In genomic region chr2:197079832-197080555, GRCh38 we compare ENCODE assay signal across 10 cellular contexts.
DNase-seq lines count a peak whose midpoint lies in the region; ATAC-seq and TF ChIP-seq lines count a peak whose summit lies in the region.
"Had no signal": no experiment of that assay in that cellular context is flagged by ENCODE, and none has a peak within 500 bp of the region (broad histone marks: within the 10 kb centered on the region; RNA-seq: fewer than 3 reads in every experiment).

No MANE protein-coding gene starts in this region.

- TF ChIP-seq CTCF in nephron (IDR thresholded peaks at IDR 0.05; ENCODE audit: unreplicated experiment in 3 of 3) = no peak
- TF ChIP-seq CTCF in breast epithelium (IDR thresholded peaks at IDR 0.05) = no peak

- intact Hi-C loops in breast epithelium (cut with DNase I; ENCODE audit: low total_unique reads) = loop anchor here (10.0 kb wide), 1 partner anchor 935 kb away; no protein-coding TSS in a partner anchor

- H3K4me3 Mint-ChIP-seq in nephron = no peak overlapping the region
- H3K4me3 Mint-ChIP-seq: T-helper 1 cell treated with Interleukin-12 subunit alpha and Interleukin-12 subunit beta and Interleukin-4 antibody, amounts not matched to agents 30 μg/mL and 1 μg/mL, for 36 hours had no signal

- H3K27ac Mint-ChIP-seq in nephron = peak overlapping the region in 2 of 3 experiments; percentile 58 to 70
- H3K27ac Mint-ChIP-seq: T-helper 1 cell treated with Interleukin-12 subunit alpha and Interleukin-12 subunit beta and Interleukin-4 antibody, amounts not matched to agents 30 μg/mL and 1 μg/mL, for 36 hours had no signal

- H3K27ac ChIP-seq in breast epithelium = no peak overlapping the region

- ATAC-seq in GM18909 (IDR thresholded peaks at IDR 0.05; ENCODE audit: poor library complexity, unreplicated experiment) = no peak

- no peak for TF ChIP-seq POLR2A in breast epithelium (IDR thresholded peaks at IDR 0.05)

- no peaks in the 10 kb centered on the region for H3K9me3 ChIP-seq in breast epithelium

- peaks cover 31% of the 10 kb centered on the region for H3K4me1 Mint-ChIP-seq in nephron

- H3K4me3 ChIP-seq in breast epithelium = no peak overlapping the region

- no peaks in the 10 kb centered on the region for H3K27me3 ChIP-seq in breast epithelium

- no peaks in the 10 kb centered on the region for H3K9me3 Mint-ChIP-seq in nephron

- DNase-seq in EL = peak; percentile 35
- peak; percentile 97 for DNase-seq in NCI-H2171 (lab: John Stamatoyannopoulos, UW)
- peak; percentile 75 for DNase-seq in dermis blood vessel endothelial cell
- DNase-seq in breast epithelium (ENCODE audit: low spot score in 2 of 2) = no peak
- no peak for DNase-seq in activated naive CD4-positive, alpha-beta T cell (lab: John Stamatoyannopoulos, UW)
- no peak for DNase-seq in stimulated activated CD4-positive, alpha-beta T cell treated with anti-CD3 and anti-CD28 coated beads, Interleukin-4, amount 100 ng/mL, for 24 hours
- DNase-seq: mesendoderm had no signal

- H3K27me3 Mint-ChIP-seq in nephron (ENCODE audit: low read depth) = no peaks in the 10 kb centered on the region

- H3K4me1 ChIP-seq in breast epithelium = no peaks in the 10 kb centered on the region

- H3K36me3 Mint-ChIP-seq in nephron (ENCODE audit: low read depth) = peaks cover 12% of the 10 kb centered on the region

- H3K36me3 ChIP-seq in breast epithelium = no peaks in the 10 kb centered on the region

Comparison
In these comparisons a context has a peak if more than half of its experiments do, and no peak if none do; other contexts are left out.
1. DNase-seq: peak in EL (single experiment), NCI-H2171 (single experiment) and dermis blood vessel endothelial cell (single experiment); none in breast epithelium (0 of 2), activated naive CD4-positive, alpha-beta T cell (0 of 4) and stimulated activated CD4-positive, alpha-beta T cell treated with anti-CD3 and anti-CD28 coated beads, Interleukin-4, amount 100 ng/mL, for 24 hours (single experiment).